5 cellular contexts compared by ENCODE assay signal in genomic region chr2:180156651-180157050, GRCh38.
"Had no signal": no experiment of that assay in that cellular context is flagged by ENCODE, and none has a peak within 500 bp of the region (broad histone marks: within the 10 kb centered on the region; RNA-seq: fewer than 3 reads in every experiment).

No MANE protein-coding gene starts in this region.

- H3K4me3 ChIP-seq: K562 had no signal

- DNase-seq: IMR-90, KBM-7, KG1 had no signal

- H3K27ac ChIP-seq: HL-60 had no signal
